In the genomic region with DNA sequence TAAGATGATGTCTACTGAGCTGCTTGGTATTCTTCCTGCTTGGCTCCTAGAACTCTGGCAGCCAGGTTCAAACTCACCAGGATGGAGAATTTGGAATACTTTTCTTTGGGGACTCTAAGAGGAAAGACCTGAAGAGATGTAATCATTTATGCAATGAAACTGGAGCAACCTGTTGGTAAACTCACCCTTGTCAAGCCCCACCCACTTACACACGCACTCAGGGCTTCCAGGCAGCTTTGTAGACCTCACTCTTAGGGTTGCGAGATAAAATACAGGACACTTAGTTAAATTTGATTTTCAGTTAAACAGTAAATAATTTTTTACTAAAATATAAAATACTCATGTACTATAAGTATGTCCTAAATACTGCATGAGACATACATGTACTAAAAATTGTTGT, we compare ENCODE assay signal across 8 cellular contexts. TPM values are rescaled to one million over a fixed set of nuclear protein-coding genes. Genes with fewer than 3 reads are reported as not detected.
DNase-seq lines count a peak whose midpoint lies in the region; ATAC-seq, FAIRE-seq and TF ChIP-seq lines count a peak whose summit lies in the region.
"Not testable (repeated sequence)": the region's sequence is repeated elsewhere in the genome, so short reads cannot be mapped to it uniquely, and the experiment has no call there.

No MANE protein-coding gene starts in this region.

- not testable (repeated sequence) for BruUV-seq in K562 (replicated peaks; lab: Mats Ljungman, UMichigan)

- H3K9me3 ChIP-seq in K562 (replicated peaks; ENCODE audit: control insufficient read depth, insufficient read depth, low read depth, low read length); keratinocyte (ENCODE audit: control insufficient read depth, low read depth, low read length); left lung; mucosa of descending colon; parathyroid adenoma (ENCODE audit: control insufficient read depth, low read length); upper lobe of right lung: not testable (repeated sequence)

- dilution Hi-C loops in keratinocyte (cut with MboI; ENCODE audit: extremely low pct_ligation_motif_present, low sequenced_read_pairs), result not testable (repeated sequence)

- not testable (repeated sequence) for TF ChIP-seq EP300 in K562 (IDR thresholded peaks at IDR 0.05; ENCODE audit: low read length)

- H3K9me1 ChIP-seq in K562 (ENCODE audit: control insufficient read depth, insufficient read depth, low read length); keratinocyte (ENCODE audit: control insufficient read depth, extremely low read depth, insufficient read depth, low read length): not testable (repeated sequence)

- intact Hi-C loops in K562 (cut with micrococcal nuclease); left lung (cut with DNase I); mucosa of descending colon (cut with DNase I, micrococcal nuclease); upper lobe of right lung (cut with DNase I): not testable (repeated sequence)

- POLR2A ChIA-PET in K562 (lab: Yijun Ruan, JAX), result interaction anchor here (0.9 kb wide), 1 partner anchor 17 kb away, joined by 3 read pairs; no protein-coding TSS in a partner anchor

- DNase-seq in H54 (ENCODE audit: insufficient read length, low spot score); K562 (ENCODE audit: extremely low read depth in 1 of 4, low spot score in 3 of 4); keratinocyte (ENCODE audit: low read depth, low spot score); left lung; mucosa of descending colon; upper lobe of right lung: not testable (repeated sequence)

- not testable (repeated sequence) for TF ChIP-seq POLR2A in H54 (IDR thresholded peaks at IDR 0.05; ENCODE audit: low read depth, low read length); K562 (conservative IDR thresholded peaks at IDR 0.05)

- 64% methylated on average over 1 of the region's 2 CpGs for WGBS in K562 (ENCODE audit: insufficient coverage, low coverage, missing lambda C conversion rate)

- not testable (repeated sequence) for H3K4me2 ChIP-seq in K562 (ENCODE audit: insufficient read depth, low read length); keratinocyte (ENCODE audit: control insufficient read depth, extremely low read depth, insufficient read depth, low read depth, low read length); parathyroid adenoma (ENCODE audit: low read length)

- not testable (repeated sequence) for H3K79me2 ChIP-seq in K562 (ENCODE audit: control insufficient read depth, insufficient read depth, low read length); keratinocyte (ENCODE audit: control insufficient read depth, insufficient read depth, low read length); parathyroid adenoma

- H3K4me1 ChIP-seq in K562 (replicated peaks in 1 of 2; ENCODE audit: control insufficient read depth in 2 of 2, insufficient read depth in 2 of 2, low read length in 2 of 2); keratinocyte (ENCODE audit: control insufficient read depth, extremely low read depth, insufficient read depth, low read length); left lung; mucosa of descending colon (ENCODE audit: low read depth); upper lobe of right lung: not testable (repeated sequence)
- peaks cover 22% of the 10 kb centered on the region for H3K4me1 ChIP-seq in parathyroid adenoma

- TF ChIP-seq CTCF in K562 (IDR thresholded peaks at IDR 0.05 in 2 of 3, conservative IDR thresholded peaks at IDR 0.05 in 1 of 3; ENCODE audit: insufficient read depth in 2 of 3, low read depth in 1 of 3, low read length in 3 of 3); keratinocyte (optimal IDR thresholded peaks at IDR 0.05 in 1 of 3, IDR thresholded peaks at IDR 0.05 in 1 of 3, conservative IDR thresholded peaks at IDR 0.05 in 1 of 3; ENCODE audit: extremely low read depth in 1 of 3, insufficient read depth in 2 of 3, low read length in 3 of 3); left lung (IDR thresholded peaks at IDR 0.05); mucosa of descending colon (IDR thresholded peaks at IDR 0.05); parathyroid adenoma (IDR thresholded peaks at IDR 0.05); upper lobe of right lung (IDR thresholded peaks at IDR 0.05): not testable (repeated sequence)

- CTCF ChIA-PET in K562 (lab: Yijun Ruan, JAX; ENCODE audit: low intra/inter-chr PET ratio), result not testable (repeated sequence)

- FAIRE-seq in H54 (lab: Jason Lieb, UNC) (peak; percentile 11), K562 (lab: Jason Lieb, UNC) (peak; percentile 11), keratinocyte (lab: Jason Lieb, UNC) (peak; percentile 97)

- H3K36me3 ChIP-seq in K562 (ENCODE audit: control insufficient read depth, insufficient read depth, low read length); keratinocyte (ENCODE audit: control insufficient read depth in 2 of 2, extremely low read depth in 1 of 2, insufficient read depth in 2 of 2, low read length in 2 of 2); left lung; mucosa of descending colon (ENCODE audit: low read depth); parathyroid adenoma (ENCODE audit: control insufficient read depth, insufficient read depth, low read length); upper lobe of right lung: not testable (repeated sequence)

- H3K27me3 ChIP-seq in K562 (ENCODE audit: control insufficient read depth in 2 of 2, insufficient read depth in 2 of 2, low read length in 2 of 2); keratinocyte (ENCODE audit: control insufficient read depth, extremely low read depth, insufficient read depth, low read length); left lung; parathyroid adenoma (ENCODE audit: control insufficient read depth, insufficient read depth, low read length); upper lobe of right lung: not testable (repeated sequence)

- not testable (repeated sequence) for H4K20me1 ChIP-seq in K562 (replicated peaks; ENCODE audit: control insufficient read depth, insufficient read depth, low read length); keratinocyte (ENCODE audit: control insufficient read depth, extremely low read depth, insufficient read depth, low read length)

- not testable (repeated sequence) for H3K4me3 ChIP-seq in K562; keratinocyte (ENCODE audit: control insufficient read depth in 2 of 3, extremely low read depth in 1 of 3, insufficient read depth in 2 of 3, low read depth in 1 of 3, low read length in 3 of 3); left lung; mucosa of descending colon; parathyroid adenoma (ENCODE audit: low read depth, low read length); upper lobe of right lung

- H3K9ac ChIP-seq in K562 (ENCODE audit: insufficient read depth in 1 of 2, low read depth in 2 of 2, low read length in 2 of 2); keratinocyte (ENCODE audit: control insufficient read depth, extremely low read depth, insufficient read depth, low read length); parathyroid adenoma: not testable (repeated sequence)

- not testable (repeated sequence) for TF ChIP-seq RAD21 in K562 (CRISPR knock-in tag; conservative IDR thresholded peaks at IDR 0.05 in 1 of 2, IDR thresholded peaks at IDR 0.05 in 1 of 2)

- not testable (repeated sequence) for H3K27ac ChIP-seq in K562 (ENCODE audit: extremely low read depth, low read depth, low read length); keratinocyte (ENCODE audit: control insufficient read depth, insufficient read depth, low read length); left lung; upper lobe of right lung
- H3K27ac ChIP-seq in parathyroid adenoma, result peak overlapping the region; percentile 76

- in situ Hi-C loops in K562 (cut with MboI), result not testable (repeated sequence)

- not testable (repeated sequence) for H2AFZ ChIP-seq in K562 (ENCODE audit: low read depth, low read length); keratinocyte (ENCODE audit: control insufficient read depth, low read length); parathyroid adenoma

- ATAC-seq in K562, result not testable (repeated sequence)
- ATAC-seq in esophagus mucosa (peak; percentile 86), left lung (peak; percentile 84), mucosa of descending colon (peak; percentile 79), upper lobe of right lung (peak; percentile 81)

RNA-seq across cellular contexts. Expression of gene AAK1, which starts 19.0 kb away (rescaled TPM):
- 34.4 and 78.8 TPM in 2 replicates for total RNA-seq in K562 (2011; cell fraction: chromatin; rRNA removed; ENCODE audit: low replicate concordance)
- total RNA-seq in K562 (2011; cell fraction: nucleolus; rRNA removed), result 16.3 and 20.0 TPM in 2 replicates
- 38.6 and 69.9 TPM in 2 replicates for total RNA-seq in K562 (2011; cell fraction: nucleoplasm; rRNA removed)
- total RNA-seq in K562 (2014; rRNA removed) (8.3 and 8.9 TPM in 2 replicates), K562 (2014; rRNA removed; fragmentation: Illumina TruSeq; extraction: Trizol) (6.0 and 6.9 TPM in 2 replicates), K562 (2015; rRNA removed; fragmentation: Illumina TruSeq; extraction: Trizol) (5.5 and 6.8 TPM in 2 replicates), K562 (2021) (13.8 and 17.1 TPM in 2 replicates), esophagus mucosa (26.6 TPM), left lung (10 to 100 TPM; 56.5 to 70.7 TPM), mucosa of descending colon (10 to 100 TPM; 62.4 to 68.4 (median 66.2) TPM), upper lobe of right lung (72.6 TPM)
- polyA plus RNA-seq in K562 (2011; rRNA removed) (3.2 and 5.1 TPM in 2 replicates), K562 (2014; fragmentation: Illumina TruSeq; extraction: Trizol) (6.2 and 7.2 TPM in 2 replicates), K562 (2014; fragmentation: Nextera tagmentation; extraction: Ambion mirVana) (1 to 10 TPM in 1 of 2 experiments, under 1 TPM in 1; 0.89 to 2.4 TPM), K562 (2014; rRNA removed) (5.3 and 7.1 TPM in 2 replicates), keratinocyte (9.3 to 31.8 TPM (median 12.3 TPM) in 3 replicates)
- polyA plus RNA-seq in K562 (2011; cell fraction: cytosol; rRNA removed), result 2.8 and 3.3 TPM in 2 replicates
- polyA plus RNA-seq in K562 (2011; cell fraction: nucleus; rRNA removed), result 4.5 and 10.2 TPM in 2 replicates
- polyA plus RNA-seq in K562 (2012), result 8.1 and 15.8 TPM in 2 replicates
- polyA minus RNA-seq in K562 (2011; rRNA and poly(A)+ RNA removed), result 10.5 and 18.0 TPM in 2 replicates
- 4.7 and 7.4 TPM in 2 replicates for polyA minus RNA-seq in K562 (2011; cell fraction: cytosol; rRNA and poly(A)+ RNA removed)
- polyA minus RNA-seq in K562 (2011; cell fraction: nucleus; rRNA and poly(A)+ RNA removed), result 8.7 and 10.9 TPM in 2 replicates
- polyA plus RNA-seq in keratinocyte (2011; ENCODE audit: low read depth), result 16.1 TPM
- 16.7 and 24.7 TPM in 2 replicates for polyA plus RNA-seq in keratinocyte (2011; cell fraction: cytosol; rRNA removed)
- polyA plus RNA-seq in keratinocyte (2011; cell fraction: nucleus; rRNA removed), result 48.0 and 49.2 TPM in 2 replicates
- 25.5 and 26.2 TPM in 2 replicates for polyA plus RNA-seq in keratinocyte (2012; ENCODE audit: low replicate concordance)
- polyA minus RNA-seq in keratinocyte, result 23.9 to 48.1 TPM (median 48.0 TPM) in 3 replicates
- polyA minus RNA-seq in keratinocyte (2011; cell fraction: cytosol; rRNA and poly(A)+ RNA removed), result 26.5 TPM
- polyA minus RNA-seq in keratinocyte (2011; cell fraction: nucleus; rRNA and poly(A)+ RNA removed), result 42.0 and 89.1 TPM in 2 replicates
